In genomic region chr10:92134049-92134448, GRCh38 we compare ENCODE assay signal across 4 cellular contexts.
A peak's percentile ranks its signal among the peaks of the same experiment; 100 is the strongest.
DNase-seq lines count a peak whose midpoint lies in the region; ATAC-seq, FAIRE-seq and TF ChIP-seq lines count a peak whose summit lies in the region.
"Not testable (repeated sequence)": the region's sequence is repeated elsewhere in the genome, so short reads cannot be mapped to it uniquely, and the experiment has no call there.

No MANE protein-coding gene starts in this region.

- POLR2A ChIA-PET in GM12878 (lab: Charles Lee); HepG2 (lab: Yijun Ruan, JAX): not testable (repeated sequence)
- POLR2A ChIA-PET in K562 (lab: Yijun Ruan, JAX): interaction anchor here (0.8 kb wide), 1 partner anchor 9 kb away, joined by 3 read pairs; no protein-coding TSS in a partner anchor

- H3K4me1 ChIP-seq in GM12878 (ENCODE audit: control insufficient read depth, insufficient read depth, low read length); K562 (replicated peaks in 1 of 2; ENCODE audit: control insufficient read depth in 2 of 2, insufficient read depth in 2 of 2, low read length in 2 of 2): not testable (repeated sequence)
- peaks cover 23% of the 10 kb centered on the region for H3K4me1 ChIP-seq in HepG2 (ENCODE audit: insufficient read depth, low read length)

- RAD21 ChIA-PET in GM12878 (lab: Charles Lee; ENCODE audit: unreplicated experiment): not testable (repeated sequence)

- WGBS in GM12878 (ENCODE audit: insufficient coverage, insufficient replicate concordance, low lambda C conversion rate, missing lambda C conversion rate): 100% methylated on average over 1 of the region's 1 CpG
- WGBS in K562 (ENCODE audit: insufficient coverage, low coverage, missing lambda C conversion rate): 38% methylated on average over 1 of the region's 1 CpG
- 86% methylated on average over 1 of the region's 1 CpG for WGBS in HepG2 (ENCODE audit: low lambda C conversion rate)

- FAIRE-seq in GM12878 (lab: Jason Lieb, UNC); K562 (lab: Jason Lieb, UNC); HepG2 (lab: Jason Lieb, UNC): not testable (repeated sequence)

- H3K9me1 ChIP-seq in K562 (ENCODE audit: control insufficient read depth, insufficient read depth, low read length): not testable (repeated sequence)

- H3K4me3 Mint-ChIP-seq in memory B cell: not testable (repeated sequence)

- in situ Hi-C loops in GM12878 (cut with MboI); K562 (cut with MboI); HepG2 (cut with HindIII; ENCODE audit: extremely low pct_ligation_motif_present, low pct_unique_long_range_greater_than_20kb): not testable (repeated sequence)

- not testable (repeated sequence) for H3K9me3 ChIP-seq in GM12878 (replicated peaks; ENCODE audit: control insufficient read depth, insufficient read depth, low read length); K562 (replicated peaks; ENCODE audit: control insufficient read depth, insufficient read depth, low read depth, low read length); HepG2 (ENCODE audit: low read length)

- not testable (repeated sequence) for H3K4me3 ChIP-seq in GM12878; K562; HepG2 (replicated peaks in 1 of 3; ENCODE audit: insufficient read depth in 1 of 3, low read depth in 2 of 3, low read length in 3 of 3)

- not testable (repeated sequence) for H2AFZ ChIP-seq in GM12878 (ENCODE audit: control insufficient read depth, low read depth, low read length); K562 (ENCODE audit: low read depth, low read length); HepG2 (ENCODE audit: low read length)

- H3K9ac ChIP-seq in GM12878 (ENCODE audit: control insufficient read depth, insufficient read depth, low read length); K562 (ENCODE audit: insufficient read depth in 1 of 2, low read depth in 2 of 2, low read length in 2 of 2); HepG2 (ENCODE audit: insufficient read depth, low read depth, low read length): not testable (repeated sequence)

- not testable (repeated sequence) for H3K27me3 Mint-ChIP-seq in memory B cell

- not testable (repeated sequence) for H3K4me2 ChIP-seq in GM12878 (ENCODE audit: control insufficient read depth, insufficient read depth); K562 (ENCODE audit: insufficient read depth, low read length); HepG2 (ENCODE audit: low read depth, low read length)

- not testable (repeated sequence) for H4K20me1 ChIP-seq in GM12878 (ENCODE audit: control insufficient read depth, insufficient read depth); K562 (replicated peaks; ENCODE audit: control insufficient read depth, insufficient read depth, low read length); HepG2 (ENCODE audit: insufficient read depth, low read length)

- not testable (repeated sequence) for TF ChIP-seq POLR2A in GM12878 (IDR thresholded peaks at IDR 0.05; ENCODE audit: low read depth, low read length); K562 (conservative IDR thresholded peaks at IDR 0.05); HepG2 (IDR thresholded peaks at IDR 0.05; ENCODE audit: insufficient read depth in 1 of 2, low read depth in 2 of 2, low read length in 2 of 2)

- H3K36me3 ChIP-seq in GM12878 (ENCODE audit: control insufficient read depth in 2 of 2, insufficient read depth in 2 of 2, low read length in 1 of 2); K562 (ENCODE audit: control insufficient read depth, insufficient read depth, low read length); HepG2 (replicated peaks in 1 of 2; ENCODE audit: control insufficient read depth in 1 of 2, insufficient read depth in 2 of 2, low read length in 2 of 2): not testable (repeated sequence)

- not testable (repeated sequence) for H3K27ac ChIP-seq in GM12878 (ENCODE audit: control insufficient read depth, insufficient read depth); K562 (ENCODE audit: extremely low read depth, low read depth, low read length); HepG2 (ENCODE audit: extremely low read length, insufficient read depth, low read length)

- not testable (repeated sequence) for H3K9me3 Mint-ChIP-seq in memory B cell

- not testable (repeated sequence) for H3K27me3 ChIP-seq in GM12878 (replicated peaks in 1 of 2; ENCODE audit: control insufficient read depth in 2 of 2, insufficient read depth in 2 of 2, low read length in 1 of 2); K562 (ENCODE audit: control insufficient read depth in 2 of 2, insufficient read depth in 2 of 2, low read length in 2 of 2); HepG2 (ENCODE audit: control insufficient read depth in 1 of 2, insufficient read depth in 2 of 2, low read length in 2 of 2)

- BruUV-seq in GM12878 (replicated peaks; lab: Mats Ljungman, UMichigan); K562 (replicated peaks; lab: Mats Ljungman, UMichigan); HepG2 (replicated peaks; lab: Mats Ljungman, UMichigan): not testable (repeated sequence)

- peak overlapping the region; percentile 59 for H3K27ac Mint-ChIP-seq in memory B cell

- H3K36me3 Mint-ChIP-seq in memory B cell: peaks cover 40% of the 10 kb centered on the region

- CTCF ChIA-PET in GM12878 (lab: Yijun Ruan, JAX); K562 (lab: Yijun Ruan, JAX; ENCODE audit: low intra/inter-chr PET ratio); HepG2 (lab: Yijun Ruan, JAX; ENCODE audit: low intra/inter-chr PET ratio, low total read pairs): not testable (repeated sequence)

- ATAC-seq in GM12878; K562; HepG2; memory B cell (ENCODE audit: low read depth): not testable (repeated sequence)

- not testable (repeated sequence) for TF ChIP-seq CTCF in GM12878 (IDR thresholded peaks at IDR 0.05 in 2 of 3, conservative IDR thresholded peaks at IDR 0.05 in 1 of 3; ENCODE audit: control insufficient read depth in 2 of 3, extremely low read depth in 1 of 3, insufficient read depth in 1 of 3, low read depth in 3 of 3, low read length in 3 of 3); K562 (IDR thresholded peaks at IDR 0.05 in 2 of 3, conservative IDR thresholded peaks at IDR 0.05 in 1 of 3; ENCODE audit: insufficient read depth in 2 of 3, low read depth in 1 of 3, low read length in 3 of 3); HepG2 (CRISPR knock-in tag; IDR thresholded peaks at IDR 0.05)

- SMC1A ChIA-PET in GM12878 (lab: Charles Lee; ENCODE audit: uncharacterized antibody, unreplicated experiment): interaction anchor here (1.0 to 1.6 kb wide), 3 partner anchors 9 to 30 kb away, joined by 3 to 4 read pairs (median 3); no protein-coding TSS in a partner anchor

- intact Hi-C loops in GM12878 (cut with micrococcal nuclease; ENCODE audit: unreplicated experiment); K562 (cut with micrococcal nuclease); HepG2 (cut with micrococcal nuclease; ENCODE audit: unreplicated experiment): not testable (repeated sequence)

- TF ChIP-seq RAD21 in GM12878 (IDR thresholded peaks at IDR 0.05; ENCODE audit: insufficient read depth, low read depth, low read length); K562 (CRISPR knock-in tag; conservative IDR thresholded peaks at IDR 0.05 in 1 of 2, IDR thresholded peaks at IDR 0.05 in 1 of 2); HepG2 (CRISPR knock-in tag; IDR thresholded peaks at IDR 0.05): not testable (repeated sequence)

- not testable (repeated sequence) for TF ChIP-seq EP300 in GM12878 (IDR thresholded peaks at IDR 0.05; ENCODE audit: borderline replicate concordance in 1 of 2, control insufficient read depth in 1 of 2, low read depth in 2 of 2, low read length in 2 of 2); K562 (IDR thresholded peaks at IDR 0.05; ENCODE audit: low read length); HepG2 (IDR thresholded peaks at IDR 0.05; ENCODE audit: low read depth in 2 of 2, low read length in 2 of 2); HepG2 (CRISPR knock-in tag; IDR thresholded peaks at IDR 0.05; ENCODE audit: borderline replicate concordance)

- not testable (repeated sequence) for H3K79me2 ChIP-seq in GM12878 (ENCODE audit: control insufficient read depth, insufficient read depth, low read length); K562 (ENCODE audit: control insufficient read depth, insufficient read depth, low read length); HepG2 (ENCODE audit: insufficient read depth, low read length)

- peaks cover 20% of the 10 kb centered on the region for H3K4me1 Mint-ChIP-seq in memory B cell

- DNase-seq in GM12878 (ENCODE audit: low read depth, low spot score); K562 (ENCODE audit: extremely low read depth in 1 of 4, low spot score in 3 of 4); HepG2 (ENCODE audit: low spot score); memory B cell (ENCODE audit: low spot score in 2 of 2): not testable (repeated sequence)

TF ChIP-seq in GM12878, 131 proteins besides CTCF, POLR2A, EP300 and RAD21:
- peak; percentile 83 for TF ChIP-seq ATF7 (IDR thresholded peaks at IDR 0.05; ENCODE audit: low read depth)

TF ChIP-seq in K562, 482 proteins besides CTCF, POLR2A, EP300 and RAD21:
- peak; percentile 82 for TF ChIP-seq ATF7 (IDR thresholded peaks at IDR 0.05)

TF ChIP-seq in HepG2, 621 proteins besides CTCF, POLR2A, EP300 and RAD21:
- peak; percentile 58 for TF ChIP-seq ATF7 (IDR thresholded peaks at IDR 0.05)
- not testable (repeated sequence) for TF ChIP-seq ATF7 (CRISPR knock-in tag; IDR thresholded peaks at IDR 0.05)
